In genomic region chr16:8936421-8936820, GRCh38 we compare ENCODE assay signal across 8 cellular contexts. TPM values are rescaled to one million over a fixed set of nuclear protein-coding genes. Genes with fewer than 3 reads are reported as not detected.
DNase-seq lines count a peak whose midpoint lies in the region; ATAC-seq and TF ChIP-seq lines count a peak whose summit lies in the region.

No MANE protein-coding gene starts in this region.

- TF ChIP-seq CTCF in A673 (conservative IDR thresholded peaks at IDR 0.05; ENCODE audit: low read depth, low read length), result peak; percentile 60

- H3K9me3 ChIP-seq in A673 (ENCODE audit: low read depth, low read length, poor library complexity, severe bottlenecking) (no peaks in the 10 kb centered on the region), NT2/D1 (ENCODE audit: insufficient read depth, low read length) (no peaks in the 10 kb centered on the region)

- H3K27ac ChIP-seq in A673 (ENCODE audit: low read depth, low read length, poor library complexity, severe bottlenecking), result no peak overlapping the region

- H3K36me3 ChIP-seq in A673 (ENCODE audit: insufficient read depth, low read length, poor library complexity, severe bottlenecking) (no peaks in the 10 kb centered on the region), NT2/D1 (ENCODE audit: insufficient read depth, insufficient read length, low read length) (peaks cover 3% of the 10 kb centered on the region)

- POLR2A ChIA-PET in A673 (lab: Charles Lee; ENCODE audit: low non-redundant PET), result interaction anchor here (0.5 kb wide), 1 partner anchor 20 kb away, joined by 4 read pairs; no protein-coding TSS in a partner anchor

- ATAC-seq in GM18502 (IDR thresholded peaks at IDR 0.05; ENCODE audit: poor library complexity, unreplicated experiment), result peak; percentile 88
- ATAC-seq in HG02885 (IDR thresholded peaks at IDR 0.05; ENCODE audit: poor library complexity, unreplicated experiment), result peak; percentile 87

- CTCF ChIA-PET in A673 (lab: Charles Lee), result interaction anchor here (0.6 to 1.2 kb wide), 4 partner anchors 56 to 203 kb away, joined by 3 to 7 read pairs (median 4); no protein-coding TSS in a partner anchor

- BruUV-seq in A673 (replicated peaks; lab: Mats Ljungman, UMichigan), result no TSS peak

- intact Hi-C loops in A673 (cut with micrococcal nuclease; ENCODE audit: unreplicated experiment), result no loop called here

- H3K4me1 ChIP-seq in A673 (ENCODE audit: insufficient read depth, low read length, poor library complexity, severe bottlenecking) (peaks cover 26% of the 10 kb centered on the region), NT2/D1 (ENCODE audit: insufficient read depth, insufficient read length) (peaks cover 4% of the 10 kb centered on the region)

- H3K4me3 ChIP-seq in A673 (ENCODE audit: low read depth, low read length, poor library complexity, severe bottlenecking) (no peak overlapping the region), NT2/D1 (ENCODE audit: insufficient read length, low read depth) (no peak overlapping the region)

- H3K9ac ChIP-seq in NT2/D1 (ENCODE audit: insufficient read length, low read depth), result no peak overlapping the region

- DNase-seq in A673 (ENCODE audit: low spot score), result peak; percentile 60
- peak; percentile 63 for DNase-seq in NT2/D1 (ENCODE audit: low read depth, low spot score)
- DNase-seq in activated T-cell treated with anti-CD3 and anti-CD28 coated beads, Interleukin-2, amount 50 U/mL, for 48 hours, result peak; percentile 86 to 88
- peak; percentile 62 for DNase-seq in germinal center (ENCODE audit: low spot score)
- peak; percentile 47 to 57 for DNase-seq in stimulated activated CD4-positive, alpha-beta T cell treated with anti-CD3 and anti-CD28 coated beads, Interleukin-1b, Interleukin-23, amount 100 ng/mL, for 1 hour (ENCODE audit: low read depth in 2 of 2)
- DNase-seq in occipital lobe (lab: John Stamatoyannopoulos, UW), result no peak

- no peaks in the 10 kb centered on the region for H3K27me3 ChIP-seq in A673 (replicated peaks; ENCODE audit: insufficient read depth, low read depth, low read length, poor library complexity)
- no peaks in the 10 kb centered on the region for H3K27me3 ChIP-seq in NT2/D1 (ENCODE audit: insufficient read depth, insufficient read length)

RNA-seq across cellular contexts. Expression of gene USP7, which starts 27.3 kb away (rescaled TPM):
- total RNA-seq in A673 (2021), result 228 and 233 TPM in 2 replicates
- 90.9 TPM for total RNA-seq in occipital lobe

RNA-seq across cellular contexts. Expression of gene LITAFD, which starts 54.3 kb away (rescaled TPM):
- total RNA-seq in A673 (2021), result not detected in 2 replicates
- not detected for total RNA-seq in occipital lobe
